ENCODE assay signal across 22 cellular contexts in genomic region chr3:94314218-94314883, GRCh38.
"Had no signal": no experiment of that assay in that cellular context is flagged by ENCODE, and none has a peak within 500 bp of the region (broad histone marks: within the 10 kb centered on the region; RNA-seq: fewer than 3 reads in every experiment).

No MANE protein-coding gene starts in this region.

- H3K27me3 ChIP-seq: SJCRH30 had no signal

- H3K4me1 ChIP-seq: SJCRH30 had no signal

- H3K27ac ChIP-seq: KMS-11, SJCRH30 had no signal

- H3K9me3 ChIP-seq: SJCRH30 had no signal

- H3K4me3 ChIP-seq: K562, SJCRH30 had no signal

- H3K36me3 ChIP-seq: SJCRH30 had no signal

- ATAC-seq: HepG2, K562, Right ventricle myocardium inferior, SK-N-SH treated with all-trans-retinoic acid at 6 μM for 48 hours had no signal

- FAIRE-seq: HepG2, K562 had no signal

- DNase-seq: IMR-90, Kasumi-1, MM.1S, NCI-H1092 treated with DMSO at 0.1 percent for 48 hours, NCI-H1436, NCI-H187, NCI-H2029, NCI-H2081 treated with DMSO at 0.1 percent for 48 hours, NCI-H2171, NCI-H226, NCI-H446, NCI-H510A, NCI-H524 treated with DMSO at 0.1 percent for 48 hours, NCI-H69, NCI-H774, SHP77 treated with DMSO at 0.1 percent for 48 hours, SJCRH30 had no signal
